18 cellular contexts compared by ENCODE assay signal in genomic region chr4:1895489-1895888, GRCh38.
"Had no signal": no experiment of that assay in that cellular context is flagged by ENCODE, and none has a peak within 500 bp of the region (broad histone marks: within the 10 kb centered on the region; RNA-seq: fewer than 3 reads in every experiment).

No MANE protein-coding gene starts in this region.

- H3K4me3 ChIP-seq: heart left ventricle, spleen, stomach, thoracic aorta, transverse colon had no signal

- H3K36me3 Mint-ChIP-seq: naive B cell had no signal

- H3K9me3 Mint-ChIP-seq: naive B cell; nephron; stimulated activated memory B cell treated with anti-CD40 and anti-IgM and Interleukin-4, amounts not matched to agents 10 μg/mL and 1 μg/mL and 100 μg/mL, for 72 hours had no signal

- H3K9me3 ChIP-seq: heart left ventricle, spleen, stomach, thoracic aorta, transverse colon had no signal

- H3K27me3 ChIP-seq: heart left ventricle, spleen, stomach, transverse colon had no signal

- H3K4me3 Mint-ChIP-seq: naive B cell; nephron; stimulated activated memory B cell treated with anti-CD40 and anti-IgM and Interleukin-4, amounts not matched to agents 10 μg/mL and 1 μg/mL and 100 μg/mL, for 72 hours had no signal

- DNase-seq: effector memory CD4-positive, alpha-beta T cell; heart left ventricle; hippocampal formation; left colon; mesendoderm; naive B cell; spleen; stimulated activated CD4-positive, alpha-beta T cell treated with anti-CD3 and anti-CD28 coated beads, Interleukin-15, amount 100 ng/mL, for 24 hours; stimulated activated CD4-positive, alpha-beta T cell treated with anti-CD3 and anti-CD28 coated beads, Interleukin-1b, Interleukin-23, amount 100 ng/mL, for 48 hours; stimulated activated CD4-positive, alpha-beta T cell treated with anti-CD3 and anti-CD28 coated beads, Interleukin-4, amount 100 ng/mL, for 24 hours; stomach; substantia nigra; transverse colon had no signal

- H3K27ac Mint-ChIP-seq: nephron; stimulated activated memory B cell treated with anti-CD40 and anti-IgM and Interleukin-4, amounts not matched to agents 10 μg/mL and 1 μg/mL and 100 μg/mL, for 72 hours had no signal

- H3K27me3 Mint-ChIP-seq: naive B cell; stimulated activated memory B cell treated with anti-CD40 and anti-IgM and Interleukin-4, amounts not matched to agents 10 μg/mL and 1 μg/mL and 100 μg/mL, for 72 hours had no signal

- H3K36me3 ChIP-seq: thoracic aorta, transverse colon had no signal

- H3K27ac ChIP-seq: heart left ventricle, spleen, stomach, thoracic aorta, transverse colon had no signal

- ATAC-seq: esophagus mucosa; heart left ventricle; left colon; sciatic nerve; stimulated activated memory B cell treated with anti-CD40 and anti-IgM and Interleukin-4, amounts not matched to agents 10 μg/mL and 1 μg/mL and 100 μg/mL, for 72 hours had no signal
